ENCODE assay signal across 11 cellular contexts in genomic region chr11:114953039-114953438, GRCh38.
A peak's percentile ranks its signal among the peaks of the same experiment; 100 is the strongest.
DNase-seq lines count a peak whose midpoint lies in the region; ATAC-seq lines count a peak whose summit lies in the region.
"Had no signal": no experiment of that assay in that cellular context is flagged by ENCODE, and none has a peak within 500 bp of the region (broad histone marks: within the 10 kb centered on the region; RNA-seq: fewer than 3 reads in every experiment).

No MANE protein-coding gene starts in this region.

- DNase-seq in DMS153 (lab: John Stamatoyannopoulos, UW) = peak; percentile 40
- peak; percentile 41 for DNase-seq in H7
- DNase-seq in NCI-H748 treated with DMSO at 0.1 percent for 48 hours (lab: John Stamatoyannopoulos, UW) = peak; percentile 1
- DNase-seq in iPS DF 19.7 (ENCODE audit: low read depth, low spot score) = peak; percentile 23
- no peak for DNase-seq in effector CD4-positive, alpha-beta T cell
- no peak for DNase-seq in activated CD4-positive, alpha-beta T cell treated with anti-CD3 and anti-CD28 coated beads for 4 hours
- DNase-seq: activated naive CD8-positive, alpha-beta T cell treated with anti-CD3 and anti-CD28 coated beads, Interleukin-2, amount 10 ng/mL, durations not matched to agents 7 days and 5 days; glutamatergic neuron; lower lobe of right lung had no signal

- no peaks in the 10 kb centered on the region for H3K27me3 ChIP-seq in H7 (ENCODE audit: control insufficient read depth, insufficient read depth, low read length)

- ATAC-seq in HG02571 (IDR thresholded peaks at IDR 0.05; ENCODE audit: unreplicated experiment) = no peak
- ATAC-seq: activated CD4-positive, CD25-positive, alpha-beta regulatory T cell treated with anti-CD3 and anti-CD28 coated beads, Interleukin-2, amount 50 U/mL, for 24 hours; lower lobe of right lung had no signal

- no peak overlapping the region for H3K4me3 ChIP-seq in H7 (ENCODE audit: insufficient read depth, low read depth, low read length)
- H3K4me3 ChIP-seq: lower lobe of right lung had no signal

- no peaks in the 10 kb centered on the region for H3K36me3 ChIP-seq in H7 (replicated peaks; ENCODE audit: control insufficient read depth, insufficient read depth, low read length)
- H3K36me3 ChIP-seq: lower lobe of right lung had no signal

Comparison
In these comparisons a context has a peak if more than half of its experiments do, and no peak if none do; other contexts are left out.
1. DNase-seq: peak in DMS153 (single experiment), H7 (single experiment), NCI-H748 treated with DMSO at 0.1 percent for 48 hours (single experiment) and iPS DF 19.7 (single experiment); none in effector CD4-positive, alpha-beta T cell (single experiment) and activated CD4-positive, alpha-beta T cell treated with anti-CD3 and anti-CD28 coated beads for 4 hours (0 of 2).